Comparison of ENCODE assay signal across 24 cellular contexts in genomic region chr7:2197436-2198155, GRCh38. TPM values are rescaled to one million over a fixed set of nuclear protein-coding genes. Genes with fewer than 3 reads are reported as not detected.
DNase-seq lines count a peak whose midpoint lies in the region; ATAC-seq and TF ChIP-seq lines count a peak whose summit lies in the region.
"Had no signal": no experiment of that assay in that cellular context is flagged by ENCODE, and none has a peak within 500 bp of the region (broad histone marks: within the 10 kb centered on the region; RNA-seq: fewer than 3 reads in every experiment).

No MANE protein-coding gene starts in this region.

- DNase-seq in Right ventricle myocardium inferior (ENCODE audit: missing footprints) (peak; percentile 64), left ventricle myocardium superior (no peak), endodermal cell (peak; percentile 49), neural progenitor cell (ENCODE audit: low spot score) (no peak), GM10266 (ENCODE audit: extremely low spot score) (no peak), Peyer's patch (no peak)
- DNase-seq: ACHN; activated CD4-positive, alpha-beta T cell treated with anti-CD3 and anti-CD28 coated beads, Interleukin-2, amount 10 ng/mL, durations not matched to agents 24 days and 14 days; cerebellar nuclear complex; foreskin keratinocyte; GF-D8; Karpas-422; mammary epithelial cell; MV-4-11; NCI-H2227 treated with DMSO at 0.1 percent for 48 hours; occipital lobe; PC-3; retina; T-helper 2 cell had no signal

- peaks cover 37% of the 10 kb centered on the region for H3K36me3 ChIP-seq in endodermal cell (ENCODE audit: control insufficient read depth, insufficient read depth, low read length)
- H3K36me3 ChIP-seq in neural progenitor cell: no peaks in the 10 kb centered on the region
- peaks cover 0 to 26% (median 0%) of the 10 kb centered on the region in 3 donors for H3K36me3 ChIP-seq in Peyer's patch

- peaks cover 28% of the 10 kb centered on the region for H3K4me1 Mint-ChIP-seq in endodermal cell
- peaks cover 6% of the 10 kb centered on the region for H3K4me1 Mint-ChIP-seq in neural progenitor cell
- H3K4me1 Mint-ChIP-seq: activated CD4-positive, alpha-beta T cell treated with anti-CD3 and anti-CD28 coated beads, Interleukin-2, amount 10 ng/mL, durations not matched to agents 24 days and 14 days; activated naive CD4-positive, alpha-beta T cell treated with anti-CD3 and anti-CD28 coated beads, Interleukin-2, amount 50 U/mL, for 24 hours had no signal

- no peaks in the 10 kb centered on the region for H3K27me3 Mint-ChIP-seq in endodermal cell (ENCODE audit: insufficient read depth)
- H3K27me3 Mint-ChIP-seq in neural progenitor cell (ENCODE audit: insufficient read depth, low read depth): no peaks in the 10 kb centered on the region
- H3K27me3 Mint-ChIP-seq: activated CD4-positive, alpha-beta T cell treated with anti-CD3 and anti-CD28 coated beads, Interleukin-2, amount 10 ng/mL, durations not matched to agents 24 days and 14 days; activated naive CD4-positive, alpha-beta T cell treated with anti-CD3 and anti-CD28 coated beads, Interleukin-2, amount 50 U/mL, for 24 hours had no signal

- no peaks in the 10 kb centered on the region for H3F3A ChIP-seq in neural progenitor cell (ENCODE audit: low read depth)

- H4K20me1 ChIP-seq in neural progenitor cell (ENCODE audit: low read depth): no peaks in the 10 kb centered on the region

- H3K4me1 ChIP-seq in endodermal cell (ENCODE audit: control insufficient read depth, insufficient read depth, low read length) (peaks cover 11% of the 10 kb centered on the region), neural progenitor cell (peaks cover 9% of the 10 kb centered on the region), Peyer's patch (no peaks in the 10 kb centered on the region)
- H3K4me1 ChIP-seq: ascending aorta had no signal

- TF ChIP-seq CTCF in endodermal cell (conservative IDR thresholded peaks at IDR 0.05) (no peak), neural progenitor cell (IDR thresholded peaks at IDR 0.05) (no peak), GM10266 (IDR thresholded peaks at IDR 0.05; ENCODE audit: control insufficient read depth, insufficient read depth, low read depth, missing control alignments) (no peak), Peyer's patch (IDR thresholded peaks at IDR 0.05) (no peak)

- no peak for TF ChIP-seq POLR2A in Peyer's patch (IDR thresholded peaks at IDR 0.05)

- peaks cover 57% of the 10 kb centered on the region for H3K36me3 Mint-ChIP-seq in endodermal cell (ENCODE audit: low read depth)
- H3K36me3 Mint-ChIP-seq in neural progenitor cell: peaks cover 25% of the 10 kb centered on the region

- intact Hi-C loops in Right ventricle myocardium inferior (cut with DNase I) (loop anchor here (5.0 kb wide), 1 partner anchor 95 kb away; no protein-coding TSS in a partner anchor), left ventricle myocardium superior (cut with micrococcal nuclease) (no loop called here)

- no peak overlapping the region for H3K27ac ChIP-seq in endodermal cell (ENCODE audit: low read depth, low read length)
- H3K27ac ChIP-seq in neural progenitor cell: no peak overlapping the region
- H3K27ac ChIP-seq in Peyer's patch: no peak overlapping the region
- H3K27ac ChIP-seq: ascending aorta, foreskin keratinocyte had no signal

- no peak overlapping the region for H3K27ac Mint-ChIP-seq in endodermal cell
- H3K27ac Mint-ChIP-seq in neural progenitor cell: peak overlapping the region; percentile 57
- H3K27ac Mint-ChIP-seq: activated CD4-positive, alpha-beta T cell treated with anti-CD3 and anti-CD28 coated beads, Interleukin-2, amount 10 ng/mL, durations not matched to agents 24 days and 14 days; activated naive CD4-positive, alpha-beta T cell treated with anti-CD3 and anti-CD28 coated beads, Interleukin-2, amount 50 U/mL, for 24 hours; activated T-helper 1 cell treated with anti-CD3 and anti-CD28 coated beads, Interleukin-12 subunit alpha, Interleukin-12 subunit beta, Interleukin-2, Interleukin-4 antibody, amounts not matched to agents 30 ng/mL and 10 ng/mL and 1 ng/mL, durations not matched to agents 14 hours and 24 hours and 36 hours had no signal

- H3K9me3 ChIP-seq in endodermal cell (ENCODE audit: control insufficient read depth, low read length): peaks cover 5% of the 10 kb centered on the region
- H3K9me3 ChIP-seq in neural progenitor cell (ENCODE audit: low read depth): no peaks in the 10 kb centered on the region
- peaks cover 0 to 6% (median 0%) of the 10 kb centered on the region in 4 donors for H3K9me3 ChIP-seq in Peyer's patch
- H3K9me3 ChIP-seq: ascending aorta had no signal

- no peak overlapping the region for H3K4me2 ChIP-seq in neural progenitor cell

- H3K9ac ChIP-seq in endodermal cell (ENCODE audit: extremely low read depth, low read length, poor library complexity, severe bottlenecking) (no peak overlapping the region), neural progenitor cell (no peak overlapping the region)

- H3K4me3 ChIP-seq in endodermal cell (ENCODE audit: low read length): no peak overlapping the region
- H3K4me3 ChIP-seq in neural progenitor cell: no peak overlapping the region
- no peak overlapping the region for H3K4me3 ChIP-seq in Peyer's patch
- H3K4me3 ChIP-seq: ascending aorta had no signal

- 93 to 95% methylated on average over 10 to 20 of the region's 21 CpGs for WGBS in endodermal cell (ENCODE audit: insufficient coverage in 1 of 2, insufficient read length in 1 of 2), 2 experiments

- H3K9me3 Mint-ChIP-seq in endodermal cell (peaks cover 5% of the 10 kb centered on the region), neural progenitor cell (peaks cover 7% of the 10 kb centered on the region)
- H3K9me3 Mint-ChIP-seq: activated CD4-positive, alpha-beta T cell treated with anti-CD3 and anti-CD28 coated beads, Interleukin-2, amount 10 ng/mL, durations not matched to agents 24 days and 14 days; activated naive CD4-positive, alpha-beta T cell treated with anti-CD3 and anti-CD28 coated beads, Interleukin-2, amount 50 U/mL, for 24 hours; activated T-helper 1 cell treated with anti-CD3 and anti-CD28 coated beads, Interleukin-12 subunit alpha, Interleukin-12 subunit beta, Interleukin-2, Interleukin-4 antibody, amounts not matched to agents 30 ng/mL and 10 ng/mL and 1 ng/mL, durations not matched to agents 14 hours and 24 hours and 36 hours had no signal

- ATAC-seq in Right ventricle myocardium inferior (no peak), left ventricle myocardium superior (no peak), GM18907 (IDR thresholded peaks at IDR 0.05; ENCODE audit: unreplicated experiment) (no peak), HG03469 (IDR thresholded peaks at IDR 0.05; ENCODE audit: unreplicated experiment) (no peak)
- ATAC-seq: foreskin keratinocyte, PC-3 had no signal

- H3K27me3 ChIP-seq in endodermal cell (ENCODE audit: control insufficient read depth, insufficient read depth, low read length, poor library complexity, severe bottlenecking): no peaks in the 10 kb centered on the region
- no peaks in the 10 kb centered on the region for H3K27me3 ChIP-seq in neural progenitor cell
- no peaks in the 10 kb centered on the region for H3K27me3 ChIP-seq in Peyer's patch
- H3K27me3 ChIP-seq: ascending aorta, foreskin keratinocyte had no signal

- H3K4me3 Mint-ChIP-seq in endodermal cell (no peak overlapping the region), neural progenitor cell (peak overlapping the region; percentile 63)
- H3K4me3 Mint-ChIP-seq: activated CD4-positive, alpha-beta T cell treated with anti-CD3 and anti-CD28 coated beads, Interleukin-2, amount 10 ng/mL, durations not matched to agents 24 days and 14 days; activated naive CD4-positive, alpha-beta T cell treated with anti-CD3 and anti-CD28 coated beads, Interleukin-2, amount 50 U/mL, for 24 hours; activated T-helper 1 cell treated with anti-CD3 and anti-CD28 coated beads, Interleukin-12 subunit alpha, Interleukin-12 subunit beta, Interleukin-2, Interleukin-4 antibody, amounts not matched to agents 30 ng/mL and 10 ng/mL and 1 ng/mL, durations not matched to agents 14 hours and 24 hours and 36 hours had no signal

- no peak overlapping the region for H2AFZ ChIP-seq in neural progenitor cell (replicated peaks)

- peaks cover 8% of the 10 kb centered on the region for H3K79me2 ChIP-seq in neural progenitor cell (ENCODE audit: low read depth)

RNA-seq across cellular contexts. Expression of gene MAD1L1, which starts 35.1 kb away (rescaled TPM):
- total RNA-seq in Right ventricle myocardium inferior: 19.1 TPM
- total RNA-seq in left ventricle myocardium superior: 19.1 TPM
- 10 to 100 TPM; 59.1 to 61.4 TPM for total RNA-seq in endodermal cell
- 33.1 TPM for polyA plus RNA-seq in endodermal cell (2013, experiment 1 of 2)
- polyA plus RNA-seq in endodermal cell (2013, experiment 2 of 2): 29.4 TPM
- 23.7 and 46.6 TPM in 2 replicates for total RNA-seq in neural progenitor cell (ENCODE audit: low replicate concordance)
- 100 to 1,000 TPM in 1 of 4 donors, 10 to 100 TPM in 3; 43.9 to 417 (median 59.1) TPM for total RNA-seq in Peyer's patch

RNA-seq across cellular contexts. Expression of gene MRM2, which starts 44.4 kb away (rescaled TPM):
- total RNA-seq in Right ventricle myocardium inferior (20.7 TPM), left ventricle myocardium superior (23.5 TPM), endodermal cell (10 to 100 TPM; 38.9 TPM), neural progenitor cell (ENCODE audit: low replicate concordance) (30.6 and 34.3 TPM in 2 replicates), Peyer's patch (10 to 100 TPM in 3 of 4 donors, 1 to 10 TPM in 1; 8.1 to 19.0 (median 13.0) TPM)
- 33.3 TPM for polyA plus RNA-seq in endodermal cell (2013, experiment 1 of 2)
- 31.5 TPM for polyA plus RNA-seq in endodermal cell (2013, experiment 2 of 2)

RNA-seq across cellular contexts. Expression of gene NUDT1, which starts 44.4 kb away (rescaled TPM):
- total RNA-seq in Right ventricle myocardium inferior (13.6 TPM), left ventricle myocardium superior (13.2 TPM), endodermal cell (10 to 100 TPM; 56.0 to 84.7 TPM), neural progenitor cell (ENCODE audit: low replicate concordance) (29.6 and 63.9 TPM in 2 replicates), Peyer's patch (10 to 100 TPM in 2 of 4 donors, 1 to 10 TPM in 2; 3.2 to 75.1 (median 11.6) TPM)
- 64.0 TPM for polyA plus RNA-seq in endodermal cell (2013, experiment 1 of 2)
- 61.0 TPM for polyA plus RNA-seq in endodermal cell (2013, experiment 2 of 2)

Comparison
In these comparisons a context has a peak if more than half of its experiments do, and no peak if none do; other contexts are left out.
1. DNase-seq: peak in Right ventricle myocardium inferior (single experiment) and endodermal cell (single experiment); none in left ventricle myocardium superior (single experiment), neural progenitor cell (single experiment), GM10266 (single experiment) and Peyer's patch (0 of 3).